ENCODE assay signal across 13 cellular contexts in the genomic region with DNA sequence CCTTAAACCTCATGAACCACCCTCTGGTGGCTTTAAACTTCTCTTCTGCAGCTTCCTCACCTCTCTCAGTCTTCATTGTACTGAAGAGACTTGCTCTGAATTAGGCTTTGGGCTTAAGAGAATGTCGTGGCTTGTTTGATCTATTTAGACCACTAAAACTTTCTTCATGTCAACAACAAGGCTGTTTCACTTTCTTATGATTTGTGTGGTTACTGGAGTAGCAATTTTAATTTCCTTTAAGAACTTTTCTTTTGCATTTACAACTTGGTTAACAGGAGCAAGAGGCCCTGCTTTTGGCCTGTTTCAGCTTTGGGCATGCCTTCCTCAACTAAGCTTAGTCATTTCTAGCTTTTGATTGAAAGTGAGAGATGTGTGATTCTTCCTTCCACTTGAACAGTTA. TPM values are rescaled to one million over a fixed set of nuclear protein-coding genes. Genes with fewer than 3 reads are reported as not detected.
DNase-seq lines count a peak whose midpoint lies in the region; ATAC-seq lines count a peak whose summit lies in the region.
"Had no signal": no experiment of that assay in that cellular context is flagged by ENCODE, and none has a peak within 500 bp of the region (broad histone marks: within the 10 kb centered on the region; RNA-seq: fewer than 3 reads in every experiment).

No MANE protein-coding gene starts in this region.

- peak; percentile 53 for ATAC-seq in GM18502 (IDR thresholded peaks at IDR 0.05; ENCODE audit: poor library complexity, unreplicated experiment)
- ATAC-seq in HG03342 (IDR thresholded peaks at IDR 0.05; ENCODE audit: unreplicated experiment), result peak; percentile 31
- ATAC-seq in right cardiac atrium, result no peak
- ATAC-seq: HepG2 had no signal

- peak overlapping the region; percentile 60 for H3K27ac Mint-ChIP-seq in activated naive CD4-positive, alpha-beta T cell treated with anti-CD3 and anti-CD28 coated beads, Interleukin-2, amount 50 U/mL, for 24 hours

- no peaks in the 10 kb centered on the region for H3K27me3 ChIP-seq in right cardiac atrium (ENCODE audit: control insufficient read depth, insufficient read depth)
- H3K27me3 ChIP-seq: thyroid gland had no signal

- H3K4me1 ChIP-seq in right cardiac atrium (ENCODE audit: control insufficient read depth, insufficient read depth, low read length), result no peaks in the 10 kb centered on the region

- peaks cover 44% of the 10 kb centered on the region for H3K4me1 Mint-ChIP-seq in activated naive CD4-positive, alpha-beta T cell treated with anti-CD3 and anti-CD28 coated beads, Interleukin-2, amount 50 U/mL, for 24 hours

- intact Hi-C loops in right cardiac atrium (cut with DNase I), result no loop called here
- intact Hi-C loops in head of caudate nucleus (cut with DNase I), result no loop called here

- peaks cover 14% of the 10 kb centered on the region for H3K36me3 Mint-ChIP-seq in activated naive CD4-positive, alpha-beta T cell treated with anti-CD3 and anti-CD28 coated beads, Interleukin-2, amount 50 U/mL, for 24 hours

- no peaks in the 10 kb centered on the region for H3K27me3 Mint-ChIP-seq in activated naive CD4-positive, alpha-beta T cell treated with anti-CD3 and anti-CD28 coated beads, Interleukin-2, amount 50 U/mL, for 24 hours

- H3K9me3 Mint-ChIP-seq in activated naive CD4-positive, alpha-beta T cell treated with anti-CD3 and anti-CD28 coated beads, Interleukin-2, amount 50 U/mL, for 24 hours, result no peaks in the 10 kb centered on the region

- WGBS in right cardiac atrium, result 92% methylated on average over 1 of the region's 1 CpG

- H3K4me3 ChIP-seq in right cardiac atrium (ENCODE audit: low read length), result no peak overlapping the region
- H3K4me3 ChIP-seq: GM23248, thyroid gland had no signal

- no peaks in the 10 kb centered on the region for H3K9me3 ChIP-seq in right cardiac atrium (ENCODE audit: control insufficient read depth, low read length)
- H3K9me3 ChIP-seq: thyroid gland had no signal

- no peak overlapping the region for H3K27ac ChIP-seq in right cardiac atrium (ENCODE audit: low read length)
- H3K27ac ChIP-seq: GM23248, thyroid gland had no signal

- peak overlapping the region; percentile 16 for H3K4me3 Mint-ChIP-seq in activated naive CD4-positive, alpha-beta T cell treated with anti-CD3 and anti-CD28 coated beads, Interleukin-2, amount 50 U/mL, for 24 hours

- peak; percentile 8 to 25 for DNase-seq in stimulated activated CD8-positive, alpha-beta memory T cell treated with anti-CD3 and anti-CD28 coated beads, Interleukin-15, amount 100 ng/mL, for 48 hours (ENCODE audit: low read depth in 2 of 2)
- DNase-seq in right cardiac atrium (no peak), head of caudate nucleus (no peak), nucleus accumbens (lab: John Stamatoyannopoulos, UW) (no peak)
- DNase-seq: aorta, COR-L47, NCI-H345, thyroid gland had no signal

RNA-seq across cellular contexts. Expression of gene CDHR3, which starts 38.1 kb away (rescaled TPM):
- under 1 TPM; 0.45 to 0.85 (median 0.62) TPM for total RNA-seq in right cardiac atrium
- polyA plus RNA-seq in right cardiac atrium, result 0.86 TPM

RNA-seq across cellular contexts. Expression of gene ATXN7L1, which starts 48.6 kb away (rescaled TPM):
- 1 to 10 TPM; 3.9 to 6.5 (median 5.0) TPM for total RNA-seq in right cardiac atrium
- polyA plus RNA-seq in right cardiac atrium, result 2.4 TPM

Comparison
In these comparisons a context has a peak if more than half of its experiments do, and no peak if none do; other contexts are left out.
1. ATAC-seq: peak in GM18502 (single experiment) and HG03342 (single experiment); none in right cardiac atrium (0 of 2).
2. DNase-seq: peak in stimulated activated CD8-positive, alpha-beta memory T cell treated with anti-CD3 and anti-CD28 coated beads, Interleukin-15, amount 100 ng/mL, for 48 hours (2 of 2); none in right cardiac atrium (0 of 3), head of caudate nucleus (0 of 42) and nucleus accumbens (0 of 56).